26 cellular contexts compared by ENCODE assay signal in the genomic region with DNA sequence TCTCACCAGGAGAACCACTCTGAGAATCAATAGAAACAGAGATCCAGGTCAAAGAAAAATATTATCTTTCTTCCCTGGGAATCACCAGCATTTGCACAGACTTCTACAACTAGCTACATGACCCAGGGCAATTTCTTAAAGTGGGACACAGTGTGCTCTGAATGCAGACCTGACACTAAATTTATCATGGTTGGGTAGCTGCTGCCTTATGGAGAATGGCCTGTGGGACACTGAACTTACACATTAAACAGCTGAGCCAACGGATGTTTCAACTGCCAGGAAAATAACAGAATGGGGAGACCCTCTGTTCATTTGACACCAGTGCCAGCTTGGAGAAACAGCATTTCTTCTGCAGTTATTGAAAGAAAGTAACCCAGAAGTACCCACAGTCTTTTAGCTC. TPM values are rescaled to one million over a fixed set of nuclear protein-coding genes. Genes with fewer than 3 reads are reported as not detected.
"Had no signal": no experiment of that assay in that cellular context is flagged by ENCODE, and none has a peak within 500 bp of the region (broad histone marks: within the 10 kb centered on the region; RNA-seq: fewer than 3 reads in every experiment).

No MANE protein-coding gene starts in this region.

- H3K79me2 ChIP-seq: hepatocyte had no signal

- H3K36me3 ChIP-seq: colonic mucosa, esophagus squamous epithelium, gastrocnemius medialis, lower lobe of right lung had no signal

- H3K27me3 ChIP-seq: colonic mucosa, esophagus squamous epithelium, gastrocnemius medialis, hepatocyte had no signal

- ATAC-seq: effector memory CD8-positive, alpha-beta T cell; esophagus mucosa; gastrocnemius medialis; left colon; left lobe of liver; lower lobe of right lung; naive thymus-derived CD4-positive, alpha-beta T cell had no signal

- H3K4me3 ChIP-seq: colonic mucosa, esophagus squamous epithelium, gastrocnemius medialis, hepatocyte, lower lobe of right lung had no signal

- H2AFZ ChIP-seq: hepatocyte had no signal

- H3K4me2 ChIP-seq: hepatocyte had no signal

- H3K27ac ChIP-seq: colonic mucosa, epithelial cell of prostate, esophagus squamous epithelium, gastrocnemius medialis, hepatocyte, lower lobe of right lung had no signal

- H3K9me3 ChIP-seq: colonic mucosa, esophagus squamous epithelium, gastrocnemius medialis, lower lobe of right lung had no signal

- DNase-seq: colonic mucosa; cortex of kidney; effector CD8-positive, alpha-beta T cell; effector memory CD8-positive, alpha-beta T cell; endodermal cell; erythroblast; esophagus squamous epithelium; foreskin fibroblast; foreskin melanocyte; gastrocnemius medialis; glutamatergic neuron; head of caudate nucleus; hypothalamus; immature natural killer cell; islet precursor cell; kidney; kidney glomerular epithelial cell; left colon; lower lobe of right lung; mesendoderm; midbrain; naive thymus-derived CD4-positive, alpha-beta T cell had no signal

- H3K4me1 ChIP-seq: colonic mucosa, gastrocnemius medialis, lower lobe of right lung had no signal

RNA-seq across cellular contexts. Expression of gene SLC8A1, which starts 54.2 kb away (rescaled TPM):
- polyA plus RNA-seq: naive thymus-derived CD4-positive, alpha-beta T cell had no signal
